In the genomic region with DNA sequence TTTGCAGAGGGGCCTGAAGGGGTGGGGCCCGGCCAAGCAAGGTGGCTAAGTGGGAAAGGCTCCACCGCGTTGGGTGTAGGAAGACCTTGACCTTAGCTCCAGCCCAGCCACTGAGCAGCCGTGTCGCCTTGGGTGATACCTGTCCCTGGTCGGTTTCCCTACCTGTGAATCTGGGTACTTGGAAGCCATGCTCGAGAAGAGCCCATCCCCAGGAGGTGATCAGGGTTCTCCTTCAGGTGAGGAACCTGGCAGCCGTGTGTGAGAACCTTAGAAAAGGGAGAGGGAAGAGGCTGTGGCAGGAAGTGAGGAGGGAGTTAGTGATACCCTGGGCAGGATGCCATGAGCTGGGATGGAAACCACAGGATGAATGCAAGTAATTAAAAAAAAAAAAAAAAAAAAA, we compare ENCODE assay signal across 10 cellular contexts. TPM values are rescaled to one million over a fixed set of nuclear protein-coding genes. Genes with fewer than 3 reads are reported as not detected.
A peak's percentile ranks its signal among the peaks of the same experiment; 100 is the strongest.
DNase-seq lines count a peak whose midpoint lies in the region; ATAC-seq lines count a peak whose summit lies in the region.
"Had no signal": no experiment of that assay in that cellular context is flagged by ENCODE, and none has a peak within 500 bp of the region (broad histone marks: within the 10 kb centered on the region; RNA-seq: fewer than 3 reads in every experiment).

No MANE protein-coding gene starts in this region.

- DNase-seq in Right ventricle myocardium inferior (ENCODE audit: missing footprints) (no peak), cardiac septum (ENCODE audit: low spot score) (no peak), UCSD-AML1 (lab: John Stamatoyannopoulos, UW; ENCODE audit: unreplicated experiment) (peak; percentile 29), Right ventricle myocardium superior (no peak), hippocampal formation (lab: John Stamatoyannopoulos, UW) (no peak)
- DNase-seq in activated CD4-positive, CD25-positive, alpha-beta regulatory T cell (lab: John Stamatoyannopoulos, UW) = no peak
- DNase-seq: CD4-positive, alpha-beta memory T cell; tibial artery had no signal

- intact Hi-C loops in Right ventricle myocardium inferior (cut with DNase I) (no loop called here), cardiac septum (cut with DNase I) (no loop called here), Right ventricle myocardium superior (cut with DNase I) (no loop called here)

- ATAC-seq in Right ventricle myocardium inferior (peak; percentile 29), Right ventricle myocardium superior (ENCODE audit: poor library complexity) (peak; percentile 13), HG03108 (IDR thresholded peaks at IDR 0.05; ENCODE audit: unreplicated experiment) (no peak), HG03280 (IDR thresholded peaks at IDR 0.05; ENCODE audit: unreplicated experiment) (no peak)

RNA-seq across cellular contexts. Expression of gene PPARA, which starts 21.6 kb away (rescaled TPM):
- total RNA-seq in Right ventricle myocardium inferior (70.5 TPM), cardiac septum (78.8 TPM), Right ventricle myocardium superior (66.1 TPM)

Comparison
In these comparisons a context has a peak if more than half of its experiments do, and no peak if none do; other contexts are left out.
1. ATAC-seq: peak in Right ventricle myocardium inferior (single experiment) and Right ventricle myocardium superior (single experiment); none in HG03108 (single experiment) and HG03280 (single experiment).